In genomic region chr1:114756949-114757454, GRCh38 we compare ENCODE assay signal across 2 cellular contexts.
TF ChIP-seq lines count a peak whose summit lies in the region.

No MANE protein-coding gene starts in this region.

TF ChIP-seq in SK-N-SH, 30 proteins besides CTCF, POLR2A, EP300 and RAD21:
- TF ChIP-seq REST (IDR thresholded peaks at IDR 0.05; ENCODE audit: low read depth, low read length) (no peak), MXI1 (IDR thresholded peaks at IDR 0.05; ENCODE audit: low read depth, low read length) (peak; percentile 72; the same call in 1 of the 2 replicates), GATA2 (CRISPR knock-in tag; IDR thresholded peaks at IDR 0.05) (no peak), TEAD4 (IDR thresholded peaks at IDR 0.05; ENCODE audit: borderline replicate concordance, insufficient read depth) (no peak), JUND (IDR thresholded peaks at IDR 0.05) (no peak)

TF ChIP-seq in SK-N-SH treated with all-trans-retinoic acid at 6 μM for 48 hours, 23 proteins besides CTCF, POLR2A, EP300 and RAD21 (continued from another document):
- TF ChIP-seq CREB5 (CRISPR knock-in tag; IDR thresholded peaks at IDR 0.05; ENCODE audit: low read depth) (no peak), TSHZ2 (CRISPR knock-in tag; IDR thresholded peaks at IDR 0.05) (no peak), PATZ1 (CRISPR knock-in tag; IDR thresholded peaks at IDR 0.05; ENCODE audit: borderline replicate concordance) (no peak), ZFP3 (CRISPR knock-in tag; IDR thresholded peaks at IDR 0.05) (no peak), ZNF70 (CRISPR knock-in tag; IDR thresholded peaks at IDR 0.05) (no peak)
